Comparison of ENCODE assay signal across 8 cellular contexts in genomic region chr17:8185580-8186445, GRCh38. TPM values are rescaled to one million over a fixed set of nuclear protein-coding genes. Genes with fewer than 3 reads are reported as not detected.
DNase-seq lines count a peak whose midpoint lies in the region; ATAC-seq, FAIRE-seq and TF ChIP-seq lines count a peak whose summit lies in the region.

No MANE protein-coding gene starts in this region.

- no peaks in the 10 kb centered on the region for H3K36me3 ChIP-seq in neuronal stem cell (replicated peaks in 1 of 2; ENCODE audit: control insufficient read depth in 2 of 2, insufficient read depth in 2 of 2, low read length in 2 of 2)
- no peaks in the 10 kb centered on the region for H3K36me3 ChIP-seq in subcutaneous abdominal adipose tissue (ENCODE audit: control insufficient read depth in 5 of 5, insufficient read depth in 5 of 5, low read length in 5 of 5)

- no peak overlapping the region for H3K14ac ChIP-seq in neuronal stem cell (ENCODE audit: low read length)

- H3K23ac ChIP-seq in neuronal stem cell (ENCODE audit: low read depth, low read length, poor library complexity): no peak overlapping the region

- H3K9me3 ChIP-seq in neuronal stem cell (replicated peaks in 1 of 2; ENCODE audit: control insufficient read depth in 2 of 2, insufficient read depth in 1 of 2, low read depth in 1 of 2, low read length in 2 of 2) (no peaks in the 10 kb centered on the region), subcutaneous abdominal adipose tissue (ENCODE audit: control insufficient read depth in 5 of 5, low read length in 5 of 5) (peaks cover 0 to 2% (median 0%) of the 10 kb centered on the region in 5 donors)

- peak overlapping the region; percentile 66 for H3K4me2 ChIP-seq in neuronal stem cell (ENCODE audit: insufficient read depth, low read length, poor library complexity, severe bottlenecking)

- no peak overlapping the region for H3K4ac ChIP-seq in neuronal stem cell (ENCODE audit: low read length)

- H2BK5ac ChIP-seq in neuronal stem cell (ENCODE audit: low read length): peak overlapping the region; percentile 26

- no peak overlapping the region for H4K8ac ChIP-seq in neuronal stem cell (ENCODE audit: low read depth, low read length)

- H3K4me1 ChIP-seq in neuronal stem cell (ENCODE audit: control insufficient read depth in 2 of 2, insufficient read depth in 1 of 2, low read depth in 1 of 2, low read length in 2 of 2): peaks cover 19 to 20% of the 10 kb centered on the region in 2 donors
- H3K4me1 ChIP-seq in subcutaneous abdominal adipose tissue (ENCODE audit: control insufficient read depth in 5 of 5, insufficient read depth in 5 of 5, low read length in 5 of 5): peaks cover 22 to 46% (median 42%) of the 10 kb centered on the region in 5 donors

- peak overlapping the region; percentile 92 for H2AFZ ChIP-seq in neuronal stem cell (ENCODE audit: low read length)

- no peak overlapping the region for H4K91ac ChIP-seq in neuronal stem cell (ENCODE audit: low read depth, low read length, poor library complexity)

- H3K18ac ChIP-seq in neuronal stem cell (ENCODE audit: low read length): peak overlapping the region; percentile 89

- whole genome bisulfite sequencing in neuronal stem cell (ENCODE audit: extremely low coverage in 2 of 2, insufficient read length in 2 of 2, insufficient replicate concordance in 1 of 2), 2 donors: no CpG with 5 or more reads among the region's 44 CpGs

- peak overlapping the region; percentile 69 to 98 for H3K4me3 ChIP-seq in neuronal stem cell (ENCODE audit: low read length in 2 of 2)
- H3K4me3 ChIP-seq in subcutaneous abdominal adipose tissue (ENCODE audit: low read depth in 1 of 5, low read length in 5 of 5): peak overlapping the region; percentile 83 to 94 (median 93)

- H2BK120ac ChIP-seq in neuronal stem cell (ENCODE audit: low read depth, low read length): no peak overlapping the region

- H2AK5ac ChIP-seq in neuronal stem cell (ENCODE audit: low read depth, low read length): no peak overlapping the region

- no peak for ATAC-seq in HG03457 (IDR thresholded peaks at IDR 0.05; ENCODE audit: unreplicated experiment)

- H3K79me1 ChIP-seq in neuronal stem cell (ENCODE audit: low read depth, low read length): peaks cover 9% of the 10 kb centered on the region

- H2BK15ac ChIP-seq in neuronal stem cell (ENCODE audit: low read length): no peak overlapping the region

- H3K27me3 ChIP-seq in neuronal stem cell (ENCODE audit: control insufficient read depth in 3 of 3, insufficient read depth in 3 of 3, low read depth in 1 of 3, low read length in 3 of 3) (peaks cover 0 to 16% (median 3%) of the 10 kb centered on the region in 3 experiments), subcutaneous abdominal adipose tissue (ENCODE audit: control insufficient read depth in 5 of 5, insufficient read depth in 4 of 5, low read length in 5 of 5) (peaks cover 0 to 2% (median 0%) of the 10 kb centered on the region in 5 donors)

- peak overlapping the region; percentile 82 for H3K9ac ChIP-seq in neuronal stem cell (ENCODE audit: low read depth, low read length, poor library complexity)
- H3K9ac ChIP-seq in subcutaneous abdominal adipose tissue (ENCODE audit: low read length in 5 of 5): peak overlapping the region; percentile 48 to 84 (median 74)

- no peak for FAIRE-seq in frontal cortex (lab: Jason Lieb, UNC)

- H3K27ac ChIP-seq in neuronal stem cell (replicated peaks; ENCODE audit: low read length) (peak overlapping the region; percentile 78), subcutaneous abdominal adipose tissue (ENCODE audit: low read depth, low read length) (peak overlapping the region; percentile 79)

- H2BK12ac ChIP-seq in neuronal stem cell (ENCODE audit: low read length): no peak overlapping the region

- peak; percentile 83 for DNase-seq in EL
- DNase-seq in HUDEP-2 (lab: John Stamatoyannopoulos, UW; ENCODE audit: unreplicated experiment in 76 of 76): peak in 68 of 76 experiments; percentile 33 to 98 (median 71)
- peak; percentile 96 for DNase-seq in activated effector memory CD4-positive, alpha-beta T cell treated with anti-CD3 and anti-CD28 coated beads, Interleukin-2, amount 50 U/mL, for 16 hours
- DNase-seq in frontal cortex (ENCODE audit: low spot score in 2 of 2): peak; percentile 73 to 76
- DNase-seq in neuronal stem cell (ENCODE audit: low spot score): peak; percentile 91

- TF ChIP-seq POLR2A in Raji (IDR thresholded peaks at IDR 0.05; ENCODE audit: insufficient read depth, low read depth, low read length): 0 out of 2 replicates have a peak, but pooled peaks have one; percentile 4

RNA-seq across cellular contexts. Expression of gene BORCS6, which starts 4.2 kb away (rescaled TPM):
- total RNA-seq in frontal cortex: 7.7 TPM
- polyA plus RNA-seq in neuronal stem cell (2013, experiment 1 of 2): 1.8 TPM
- polyA plus RNA-seq in neuronal stem cell (2013, experiment 2 of 2): 1.7 TPM

RNA-seq across cellular contexts. Expression of gene TMEM107, which starts 9.6 kb away (rescaled TPM):
- total RNA-seq in frontal cortex: 23.6 TPM
- 14.8 TPM for polyA plus RNA-seq in neuronal stem cell (2013, experiment 1 of 2)
- polyA plus RNA-seq in neuronal stem cell (2013, experiment 2 of 2): 15.2 TPM

RNA-seq across cellular contexts. Expression of gene VAMP2, which starts 23.1 kb away (rescaled TPM):
- 23.6 TPM for total RNA-seq in frontal cortex
- 47.3 TPM for polyA plus RNA-seq in neuronal stem cell (2013, experiment 1 of 2)
- 45.3 TPM for polyA plus RNA-seq in neuronal stem cell (2013, experiment 2 of 2)

RNA-seq across cellular contexts. Expression of gene AURKB, which starts 24.6 kb away (rescaled TPM):
- 3.7 TPM for total RNA-seq in frontal cortex
- 213 TPM for polyA plus RNA-seq in neuronal stem cell (2013, experiment 1 of 2)
- 209 TPM for polyA plus RNA-seq in neuronal stem cell (2013, experiment 2 of 2)

RNA-seq across cellular contexts. Expression of gene PER1, which starts 33.6 kb away (rescaled TPM):
- 6.5 TPM for total RNA-seq in frontal cortex
- 17.0 TPM for polyA plus RNA-seq in neuronal stem cell (2013, experiment 1 of 2)
- 18.7 TPM for polyA plus RNA-seq in neuronal stem cell (2013, experiment 2 of 2)
